Comparison of ENCODE assay signal across 13 cellular contexts in genomic region chr17:12222392-12222791, GRCh38.
DNase-seq lines count a peak whose midpoint lies in the region; ATAC-seq and TF ChIP-seq lines count a peak whose summit lies in the region.
"Had no signal": no experiment of that assay in that cellular context is flagged by ENCODE, and none has a peak within 500 bp of the region (broad histone marks: within the 10 kb centered on the region; RNA-seq: fewer than 3 reads in every experiment).

No MANE protein-coding gene starts in this region.

- no peak overlapping the region for H3K4me3 Mint-ChIP-seq in GM23338
- H3K4me3 Mint-ChIP-seq: CD4-positive, CD25-positive, alpha-beta regulatory T cell had no signal

- H3K9ac ChIP-seq in HUES64 (ENCODE audit: low read depth, low read length) (no peak overlapping the region), iPS-20b (ENCODE audit: low read depth, low read length) (no peak overlapping the region)

- no peaks in the 10 kb centered on the region for H3K9me3 ChIP-seq in HUES64 (ENCODE audit: insufficient read depth, low read depth, low read length)
- no peaks in the 10 kb centered on the region; the same call in 1 of the 2 replicates for H3K9me3 ChIP-seq in iPS-20b (ENCODE audit: insufficient read depth, low read depth, low read length)
- H3K9me3 ChIP-seq: A549, BE2C had no signal

- no peaks in the 10 kb centered on the region for H4K20me1 ChIP-seq in GM23338 (replicated peaks; ENCODE audit: insufficient read depth)

- H3K27me3 Mint-ChIP-seq in GM23338 (ENCODE audit: insufficient read depth, low read depth, poor library complexity) = peaks cover 2% of the 10 kb centered on the region
- H3K27me3 Mint-ChIP-seq: CD4-positive, CD25-positive, alpha-beta regulatory T cell had no signal

- H3K4me1 Mint-ChIP-seq in GM23338 = peaks cover 18% of the 10 kb centered on the region
- H3K4me1 Mint-ChIP-seq: CD4-positive, CD25-positive, alpha-beta regulatory T cell had no signal

- H3K27ac Mint-ChIP-seq in GM23338 = no peak overlapping the region
- H3K27ac Mint-ChIP-seq: CD4-positive, CD25-positive, alpha-beta regulatory T cell had no signal

- peaks cover 11% of the 10 kb centered on the region for H3K36me3 Mint-ChIP-seq in GM23338 (ENCODE audit: low read depth)
- H3K36me3 Mint-ChIP-seq: CD4-positive, CD25-positive, alpha-beta regulatory T cell had no signal

- H3K4me2 ChIP-seq in GM23338 = peak overlapping the region; percentile 59
- H3K4me2 ChIP-seq: A549 had no signal

- no peaks in the 10 kb centered on the region for H3K27me3 ChIP-seq in GM23338 (ENCODE audit: insufficient read depth)
- no peaks in the 10 kb centered on the region for H3K27me3 ChIP-seq in HUES64 (ENCODE audit: insufficient read depth, low read length)
- no peaks in the 10 kb centered on the region for H3K27me3 ChIP-seq in iPS-20b (ENCODE audit: insufficient read depth, low read length)
- H3K27me3 ChIP-seq: BE2C had no signal

- H3K27ac ChIP-seq in GM23338 (ENCODE audit: low read depth) = no peak overlapping the region
- H3K27ac ChIP-seq in HUES64 (ENCODE audit: low read depth, low read length) = no peak overlapping the region
- no peak overlapping the region for H3K27ac ChIP-seq in iPS-20b (ENCODE audit: low read length)
- H3K27ac ChIP-seq: A549 had no signal

- H3K9me2 ChIP-seq in GM23338 (ENCODE audit: insufficient read depth) = no peaks in the 10 kb centered on the region

- H3K4me3 ChIP-seq in GM23338 (peak overlapping the region; percentile 25; the same call in 1 of the 2 replicates), HUES64 (ENCODE audit: low read length) (peak overlapping the region; percentile 18), iPS-20b (ENCODE audit: low read length) (peak overlapping the region; percentile 35; the same call in 1 of the 2 replicates)
- H3K4me3 ChIP-seq: A549, K562 had no signal

- peaks cover 11% of the 10 kb centered on the region for H3K4me1 ChIP-seq in GM23338 (ENCODE audit: insufficient read depth)
- H3K4me1 ChIP-seq in HUES64 (ENCODE audit: insufficient read depth, low read length) = 0 out of 2 replicates have a peak, but pooled peaks cover 4% of the 10 kb centered on the region
- H3K4me1 ChIP-seq in iPS-20b (ENCODE audit: insufficient read depth, low read length) = peaks cover 8% of the 10 kb centered on the region
- H3K4me1 ChIP-seq: A549, BE2C had no signal

- ATAC-seq in GM23338 (peak; percentile 66), HG02870 (IDR thresholded peaks at IDR 0.05; ENCODE audit: unreplicated experiment) (no peak)
- ATAC-seq: A549, K562 had no signal

- in situ Hi-C loops in G401 (cut with HindIII; ENCODE audit: low sequenced_read_pairs) = no loop called here

- H3K9me3 Mint-ChIP-seq in GM23338 = peaks cover 16% of the 10 kb centered on the region

- H3K36me3 ChIP-seq in GM23338 (ENCODE audit: insufficient read depth) = no peaks in the 10 kb centered on the region
- H3K36me3 ChIP-seq in HUES64 (ENCODE audit: insufficient read depth, low read length) = no peaks in the 10 kb centered on the region
- no peaks in the 10 kb centered on the region for H3K36me3 ChIP-seq in iPS-20b (ENCODE audit: insufficient read depth, low read depth, low read length)
- H3K36me3 ChIP-seq: BE2C had no signal

- no peak for TF ChIP-seq CTCF in GM23338 (conservative IDR thresholded peaks at IDR 0.05; ENCODE audit: low read depth in 2 of 2)

- no peaks in the 10 kb centered on the region for H3F3A ChIP-seq in GM23338 (replicated peaks; ENCODE audit: low read depth)

- H2AFZ ChIP-seq in GM23338 = peak overlapping the region; percentile 87

- peak; percentile 8 for DNase-seq in GM23338 (ENCODE audit: low spot score)
- no peak for DNase-seq in G401 (ENCODE audit: low spot score)
- no peak for DNase-seq in NOMO-1 treated with DMSO at 0.1 percent for 48 hours (lab: John Stamatoyannopoulos, UW; ENCODE audit: unreplicated experiment)
- DNase-seq: BE2C; CD4-positive, CD25-positive, alpha-beta regulatory T cell; DMS 273 treated with DMSO at 0.1 percent for 48 hours; GDM1; Karpas-422 had no signal

- H3K79me2 ChIP-seq in GM23338 (replicated peaks; ENCODE audit: insufficient read depth) = no peaks in the 10 kb centered on the region

- 48% methylated on average over 3 of the region's 4 CpGs for WGBS in HUES64

TF ChIP-seq in GM23338, 12 proteins besides CTCF, POLR2A, EP300 and RAD21:
- TF ChIP-seq POLR2AphosphoS5 (IDR thresholded peaks at IDR 0.05; ENCODE audit: low read depth) = no peak
- no peak for TF ChIP-seq CREB1 (CRISPR knock-in tag; IDR thresholded peaks at IDR 0.05; ENCODE audit: low read depth)
- TF ChIP-seq STAT1 (IDR thresholded peaks at IDR 0.05; ENCODE audit: unreplicated experiment) = no peak
- TF ChIP-seq JUNB (IDR thresholded peaks at IDR 0.05; ENCODE audit: unreplicated experiment) = no peak
- no peak for TF ChIP-seq ZNF114 (CRISPR knock-in tag; IDR thresholded peaks at IDR 0.05)
- no peak for TF ChIP-seq ZNF331 (CRISPR knock-in tag; IDR thresholded peaks at IDR 0.05; ENCODE audit: low read depth)
- no peak for TF ChIP-seq NANOG (IDR thresholded peaks at IDR 0.05; ENCODE audit: borderline replicate concordance)
- TF ChIP-seq, protein P1, sequence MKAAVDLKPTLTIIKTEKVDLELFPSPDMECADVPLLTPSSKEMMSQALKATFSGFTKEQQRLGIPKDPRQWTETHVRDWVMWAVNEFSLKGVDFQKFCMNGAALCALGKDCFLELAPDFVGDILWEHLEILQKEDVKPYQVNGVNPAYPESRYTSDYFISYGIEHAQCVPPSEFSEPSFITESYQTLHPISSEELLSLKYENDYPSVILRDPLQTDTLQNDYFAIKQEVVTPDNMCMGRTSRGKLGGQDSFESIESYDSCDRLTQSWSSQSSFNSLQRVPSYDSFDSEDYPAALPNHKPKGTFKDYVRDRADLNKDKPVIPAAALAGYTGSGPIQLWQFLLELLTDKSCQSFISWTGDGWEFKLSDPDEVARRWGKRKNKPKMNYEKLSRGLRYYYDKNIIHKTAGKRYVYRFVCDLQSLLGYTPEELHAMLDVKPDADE (IDR thresholded peaks at IDR 0.05) = no peak
